Comparison of ENCODE assay signal across 16 cellular contexts in the genomic region with DNA sequence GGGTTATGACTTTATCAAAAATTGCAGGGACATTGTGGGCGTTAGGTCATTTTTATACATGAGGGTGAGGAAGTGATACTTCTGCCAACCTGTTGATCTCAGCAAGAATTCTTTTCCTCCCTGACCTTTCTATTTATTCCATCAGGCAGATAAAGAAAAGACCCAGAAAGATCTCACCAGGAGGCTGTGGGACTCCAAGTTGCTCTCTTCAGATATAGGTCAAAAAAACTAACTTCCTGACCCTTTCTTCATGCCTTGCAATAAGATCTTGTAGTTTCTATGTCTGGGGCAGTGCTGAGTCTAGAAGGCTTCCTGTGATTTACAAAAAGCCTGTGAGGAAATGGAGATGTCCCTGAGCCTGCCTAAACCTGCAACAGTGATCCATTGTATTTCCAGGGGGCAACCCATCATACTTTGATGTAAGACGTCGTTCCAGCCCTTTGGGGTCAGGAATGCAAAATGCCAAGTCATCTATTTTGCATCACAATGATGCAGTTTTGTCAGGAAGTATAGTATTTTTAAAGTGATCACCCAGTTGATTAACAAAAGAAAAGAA. TPM values are rescaled to one million over a fixed set of nuclear protein-coding genes. Genes with fewer than 3 reads are reported as not detected.
A peak's percentile ranks its signal among the peaks of the same experiment; 100 is the strongest.
DNase-seq lines count a peak whose midpoint lies in the region; ATAC-seq and TF ChIP-seq lines count a peak whose summit lies in the region.
"Had no signal": no experiment of that assay in that cellular context is flagged by ENCODE, and none has a peak within 500 bp of the region (broad histone marks: within the 10 kb centered on the region; RNA-seq: fewer than 3 reads in every experiment).

No MANE protein-coding gene starts in this region.

- H3K9me3 ChIP-seq in HEK293 (ENCODE audit: control insufficient read depth, insufficient read depth, low read depth, low read length) (no peaks in the 10 kb centered on the region), adrenal gland (replicated peaks in 1 of 3) (no peaks in the 10 kb centered on the region), trophoblast cell (ENCODE audit: insufficient read depth, low read depth, low read length) (no peaks in the 10 kb centered on the region)
- H3K9me3 ChIP-seq: gastroesophageal sphincter, sigmoid colon had no signal

- intact Hi-C loops in adrenal gland (cut with DNase I) = no loop called here

- peak in 1 of 7 donors; percentile 15 for DNase-seq in adrenal gland
- DNase-seq in foreskin keratinocyte = peak; percentile 80 to 87
- no peak for DNase-seq in trophoblast cell
- DNase-seq in DMS53 (lab: John Stamatoyannopoulos, UW) = no peak
- no peak for DNase-seq in cortex of kidney (lab: John Stamatoyannopoulos, UW)
- DNase-seq: activated naive CD4-positive, alpha-beta T cell treated with anti-CD3 and anti-CD28 coated beads, Interleukin-2, amount 10 ng/mL, durations not matched to agents 7 days and 5 days; CD8-positive, alpha-beta T cell; left cardiac atrium; NCI-H1436; NCI-H524 treated with DMSO at 0.1 percent for 48 hours; nephron progenitor cell; sigmoid colon had no signal

- no peak overlapping the region for H3K14ac ChIP-seq in trophoblast cell (ENCODE audit: low read length)

- H3K79me1 ChIP-seq in trophoblast cell (ENCODE audit: low read length) = peaks cover 7% of the 10 kb centered on the region

- no peak overlapping the region for H3K18ac ChIP-seq in trophoblast cell (ENCODE audit: low read length)

- H3K27me3 ChIP-seq in adrenal gland (no peaks in the 10 kb centered on the region), foreskin keratinocyte (no peaks in the 10 kb centered on the region), trophoblast cell (ENCODE audit: insufficient read depth, low read length) (no peaks in the 10 kb centered on the region)
- H3K27me3 ChIP-seq: gastroesophageal sphincter, sigmoid colon had no signal

- TF ChIP-seq CTCF in HEK293 (tag by site-specific recombination; IDR thresholded peaks at IDR 0.05) = no peak
- TF ChIP-seq CTCF in adrenal gland (IDR thresholded peaks at IDR 0.05) = no peak
- TF ChIP-seq CTCF in foreskin keratinocyte (conservative IDR thresholded peaks at IDR 0.05) = no peak

- H3K4me1 ChIP-seq in HEK293 (ENCODE audit: control insufficient read depth, insufficient read depth, low read length) = peaks cover 15% of the 10 kb centered on the region
- H3K4me1 ChIP-seq in adrenal gland (replicated peaks in 1 of 2) = peaks cover 9 to 12% of the 10 kb centered on the region in 2 donors
- peaks cover 17% of the 10 kb centered on the region for H3K4me1 ChIP-seq in foreskin keratinocyte
- H3K4me1 ChIP-seq in trophoblast cell (ENCODE audit: control insufficient read depth in 1 of 2, insufficient read depth in 2 of 2, low read length in 2 of 2) = peaks cover 4 to 6% of the 10 kb centered on the region in 2 experiments
- H3K4me1 ChIP-seq: gastroesophageal sphincter, sigmoid colon had no signal

- H3K4me3 ChIP-seq in HEK293 (ENCODE audit: low read depth, low read length) (no peak overlapping the region), adrenal gland (no peak overlapping the region), trophoblast cell (ENCODE audit: low read depth, low read length) (no peak overlapping the region)
- H3K4me3 ChIP-seq: gastroesophageal sphincter, sigmoid colon had no signal

- 25 to 51% (median 28%) methylated on average over 3 of the region's 3 CpGs for WGBS in adrenal gland, 4 donors
- no CpG with 5 or more reads among the region's 3 CpGs for WGBS in trophoblast cell (ENCODE audit: extremely low coverage, insufficient coverage, insufficient read length)

- H2BK120ac ChIP-seq in trophoblast cell (ENCODE audit: insufficient read depth, low read length, poor library complexity) = no peak overlapping the region

- no peak overlapping the region for H2BK5ac ChIP-seq in trophoblast cell (ENCODE audit: low read depth, low read length, poor library complexity)

- no peak overlapping the region for H3K4ac ChIP-seq in trophoblast cell (ENCODE audit: low read depth, low read length)

- no peak for TF ChIP-seq POLR2A in adrenal gland (IDR thresholded peaks at IDR 0.05)

- no peak overlapping the region for H2AFZ ChIP-seq in trophoblast cell (ENCODE audit: insufficient read depth, low read length, poor library complexity)

- no peak overlapping the region for H3K9ac ChIP-seq in trophoblast cell (ENCODE audit: low read length)

- CTCF ChIA-PET in HEK293 (lab: Yijun Ruan, JAX) = no interaction called here

- H3K23ac ChIP-seq in trophoblast cell (ENCODE audit: low read length) = no peak overlapping the region

- no peak overlapping the region for H4K12ac ChIP-seq in trophoblast cell (ENCODE audit: low read depth, low read length)

- H4K91ac ChIP-seq in trophoblast cell (ENCODE audit: low read depth, low read length) = no peak overlapping the region

- H3K36me3 ChIP-seq in HEK293 (ENCODE audit: control insufficient read depth in 2 of 2, insufficient read depth in 1 of 2, low read length in 2 of 2) (no peaks in the 10 kb centered on the region), adrenal gland (replicated peaks in 1 of 2) (no peaks in the 10 kb centered on the region), trophoblast cell (ENCODE audit: control insufficient read depth in 1 of 2, insufficient read depth in 2 of 2, low read length in 2 of 2) (no peaks in the 10 kb centered on the region)
- H3K36me3 ChIP-seq: gastroesophageal sphincter, sigmoid colon had no signal

- H3K27ac ChIP-seq in HEK293 (ENCODE audit: extremely low read depth, low read depth, low read length) = no peak overlapping the region
- H3K27ac ChIP-seq in adrenal gland = peak overlapping the region in 3 of 5 donors; percentile 0 to 67 (median 34)
- no peak overlapping the region for H3K27ac ChIP-seq in foreskin keratinocyte
- H3K27ac ChIP-seq in trophoblast cell (ENCODE audit: low read depth, low read length) = peak overlapping the region; percentile 18
- H3K27ac ChIP-seq: gastroesophageal sphincter, sigmoid colon had no signal

- peak; percentile 36 for ATAC-seq in foreskin keratinocyte
- no peak for ATAC-seq in HG02759 (IDR thresholded peaks at IDR 0.05; ENCODE audit: unreplicated experiment)
- no peak for ATAC-seq in HG02973 (IDR thresholded peaks at IDR 0.05; ENCODE audit: unreplicated experiment)
- ATAC-seq: CD8-positive, alpha-beta T cell; gastroesophageal sphincter had no signal

- POLR2A ChIA-PET in HEK293 (lab: Yijun Ruan, JAX) = no interaction called here

- H2BK12ac ChIP-seq in trophoblast cell (ENCODE audit: low read length) = no peak overlapping the region

- no peak overlapping the region for H4K8ac ChIP-seq in trophoblast cell (ENCODE audit: low read depth, low read length)

- no peak overlapping the region for H2AK5ac ChIP-seq in trophoblast cell (ENCODE audit: low read length)

- no peak overlapping the region for H3K4me2 ChIP-seq in trophoblast cell (ENCODE audit: low read length)

- H3K79me2 ChIP-seq in trophoblast cell (ENCODE audit: control insufficient read depth, insufficient read depth, low read length, poor library complexity) = no peaks in the 10 kb centered on the region

TF ChIP-seq in HEK293, 187 proteins besides CTCF, POLR2A, EP300 and RAD21:
- TF ChIP-seq, protein P1, sequence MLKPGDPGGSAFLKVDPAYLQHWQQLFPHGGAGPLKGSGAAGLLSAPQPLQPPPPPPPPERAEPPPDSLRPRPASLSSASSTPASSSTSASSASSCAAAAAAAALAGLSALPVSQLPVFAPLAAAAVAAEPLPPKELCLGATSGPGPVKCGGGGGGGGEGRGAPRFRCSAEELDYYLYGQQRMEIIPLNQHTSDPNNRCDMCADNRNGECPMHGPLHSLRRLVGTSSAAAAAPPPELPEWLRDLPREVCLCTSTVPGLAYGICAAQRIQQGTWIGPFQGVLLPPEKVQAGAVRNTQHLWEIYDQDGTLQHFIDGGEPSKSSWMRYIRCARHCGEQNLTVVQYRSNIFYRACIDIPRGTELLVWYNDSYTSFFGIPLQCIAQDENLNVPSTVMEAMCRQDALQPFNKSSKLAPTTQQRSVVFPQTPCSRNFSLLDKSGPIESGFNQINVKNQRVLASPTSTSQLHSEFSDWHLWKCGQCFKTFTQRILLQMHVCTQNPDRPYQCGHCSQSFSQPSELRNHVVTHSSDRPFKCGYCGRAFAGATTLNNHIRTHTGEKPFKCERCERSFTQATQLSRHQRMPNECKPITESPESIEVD (tag by site-specific recombination; IDR thresholded peaks at IDR 0.05) = no peak
- TF ChIP-seq, protein P2, sequence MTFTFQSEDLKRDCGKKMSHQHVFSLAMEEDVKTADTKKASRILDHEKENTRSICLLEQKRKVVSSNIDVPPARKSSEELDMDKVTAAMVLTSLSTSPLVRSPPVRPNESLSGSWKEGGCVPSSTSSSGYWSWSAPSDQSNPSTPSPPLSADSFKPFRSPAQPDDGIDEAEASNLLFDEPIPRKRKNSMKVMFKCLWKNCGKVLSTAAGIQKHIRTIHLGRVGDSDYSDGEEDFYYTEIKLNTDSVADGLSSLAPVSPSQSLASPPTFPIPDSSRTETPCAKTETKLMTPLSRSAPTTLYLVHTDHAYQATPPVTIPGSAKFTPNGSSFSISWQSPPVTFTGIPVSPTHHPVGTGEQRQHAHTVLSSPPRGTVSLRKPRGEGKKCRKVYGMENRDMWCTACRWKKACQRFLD (tag by site-specific recombination; IDR thresholded peaks at IDR 0.05) = no peak
- peak; percentile 84 for TF ChIP-seq SCRT2 (tag by site-specific recombination; IDR thresholded peaks at IDR 0.05)

RNA-seq across cellular contexts. Expression of a gene that starts 22.0 kb away (rescaled TPM):
- total RNA-seq in adrenal gland (100 to 1,000 TPM in 1 of 8 donors, 10 to 100 TPM in 7; 41.3 to 110 (median 66.7) TPM), foreskin keratinocyte (13.9 and 15.6 TPM in 2 replicates)
- polyA plus RNA-seq in adrenal gland (10 to 100 TPM in 2 of 3 donors, 1 to 10 TPM in 1; 4.9 to 44.7 (median 11.7) TPM), foreskin keratinocyte (1.7 and 2.2 TPM in 2 replicates)
- 94.8 and 100 TPM in 2 replicates for polyA plus RNA-seq in trophoblast cell (2013)

Comparison
In these comparisons a context has a peak if more than half of its experiments do, and no peak if none do; other contexts are left out.
1. H3K27ac ChIP-seq: peak in adrenal gland (3 of 5) and trophoblast cell (single experiment); none in HEK293 (single experiment) and foreskin keratinocyte (single experiment).
2. DNase-seq: peak in foreskin keratinocyte (2 of 2); none in trophoblast cell (0 of 2), DMS53 (single experiment) and cortex of kidney (single experiment).